In genomic region chr11:14234446-14234845, GRCh38 we compare ENCODE assay signal across 16 cellular contexts.
DNase-seq lines count a peak whose midpoint lies in the region; ATAC-seq and TF ChIP-seq lines count a peak whose summit lies in the region.
"Had no signal": no experiment of that assay in that cellular context is flagged by ENCODE, and none has a peak within 500 bp of the region (broad histone marks: within the 10 kb centered on the region; RNA-seq: fewer than 3 reads in every experiment).

No MANE protein-coding gene starts in this region.

- no peaks in the 10 kb centered on the region for H3K4me1 ChIP-seq in left ventricle myocardium inferior

- ATAC-seq in left cardiac atrium: no peak
- ATAC-seq in HG02973 (IDR thresholded peaks at IDR 0.05; ENCODE audit: unreplicated experiment): no peak
- ATAC-seq in HG03520 (IDR thresholded peaks at IDR 0.05; ENCODE audit: unreplicated experiment): no peak

- H3K9me3 ChIP-seq in left ventricle myocardium inferior (replicated peaks): no peaks in the 10 kb centered on the region

- no peak for TF ChIP-seq CTCF in left ventricle myocardium inferior (IDR thresholded peaks at IDR 0.05; ENCODE audit: borderline replicate concordance)

- intact Hi-C loops in left cardiac atrium (cut with DNase I) (no loop called here), left ventricle myocardium inferior (cut with micrococcal nuclease) (no loop called here)

- H3K4me3 ChIP-seq in left ventricle myocardium inferior: no peak overlapping the region
- H3K4me3 ChIP-seq: GM23248 had no signal

- H3K27ac ChIP-seq in left ventricle myocardium inferior (replicated peaks): no peak overlapping the region
- H3K27ac ChIP-seq: GM23248 had no signal

- peaks cover 91% of the 10 kb centered on the region for H3K27me3 ChIP-seq in left ventricle myocardium inferior (ENCODE audit: low read depth)

- H3K36me3 ChIP-seq in left ventricle myocardium inferior: no peaks in the 10 kb centered on the region

- peak; percentile 43 for DNase-seq in left cardiac atrium
- peak; percentile 23 for DNase-seq in left ventricle myocardium inferior
- peak; percentile 19 for DNase-seq in islet precursor cell
- DNase-seq in NCI-H1105 treated with DMSO at 0.1 percent for 48 hours (lab: John Stamatoyannopoulos, UW): no peak
- DNase-seq: C1 segment of cervical spinal cord; Calu3; CD4-positive, alpha-beta memory T cell; COR-L47; DMS53; DMS79 treated with DMSO at 0.1 percent for 48 hours; GF-D8; GM23248; H7; HCEC 1CT had no signal
